Comparison of ENCODE assay signal across 21 cellular contexts in genomic region chr11:68704887-68705286, GRCh38. TPM values are rescaled to one million over a fixed set of nuclear protein-coding genes. Genes with fewer than 3 reads are reported as not detected.
DNase-seq lines count a peak whose midpoint lies in the region; ATAC-seq and TF ChIP-seq lines count a peak whose summit lies in the region.
"Had no signal": no experiment of that assay in that cellular context is flagged by ENCODE, and none has a peak within 500 bp of the region (broad histone marks: within the 10 kb centered on the region; RNA-seq: fewer than 3 reads in every experiment).

No MANE protein-coding gene starts in this region.

- POLR2A ChIA-PET in AG04450 (lab: Yijun Ruan, JAX): no interaction called here
- POLR2A ChIA-PET in HEK293 (lab: Yijun Ruan, JAX): no interaction called here

- intact Hi-C loops in ascending aorta (cut with DNase I): no loop called here

- no peaks in the 10 kb centered on the region for H3K36me3 ChIP-seq in HEK293 (ENCODE audit: control insufficient read depth in 2 of 2, insufficient read depth in 1 of 2, low read length in 2 of 2)
- no peaks in the 10 kb centered on the region for H3K36me3 ChIP-seq in ascending aorta
- H3K36me3 ChIP-seq: BLaER1 treated with 17β-estradiol and CSF1 and Interleukin-3, amounts not matched to agents 10 nM and 100 nM; pancreas; sigmoid colon had no signal

- no peak for ATAC-seq in left lobe of liver
- ATAC-seq: activated T-cell treated with anti-CD3 and anti-CD28 coated beads, Interleukin-2, amount 50 U/mL, for 72 hours; pancreas; Right ventricle myocardium inferior had no signal

- H3K9me3 ChIP-seq in AG04450 (ENCODE audit: control insufficient read depth, insufficient read depth, low read length) (no peaks in the 10 kb centered on the region; the same call in 1 of the 2 replicates), HEK293 (ENCODE audit: control insufficient read depth, insufficient read depth, low read depth, low read length) (no peaks in the 10 kb centered on the region), ascending aorta (no peaks in the 10 kb centered on the region)
- H3K9me3 ChIP-seq: pancreas, sigmoid colon had no signal

- H3K4me1 ChIP-seq in HEK293 (ENCODE audit: control insufficient read depth, insufficient read depth, low read length) (no peaks in the 10 kb centered on the region), ascending aorta (no peaks in the 10 kb centered on the region)
- H3K4me1 ChIP-seq: pancreas had no signal

- TF ChIP-seq CTCF in AG04450 (IDR thresholded peaks at IDR 0.05; ENCODE audit: low read depth, low read length): no peak; the same call in 1 of the 2 replicates
- no peak for TF ChIP-seq CTCF in HEK293 (tag by site-specific recombination; IDR thresholded peaks at IDR 0.05)
- TF ChIP-seq CTCF in chondrocyte (IDR thresholded peaks at IDR 0.05): peak; percentile 24
- no peak for TF ChIP-seq CTCF in ascending aorta (IDR thresholded peaks at IDR 0.05)
- no peak for TF ChIP-seq CTCF in progenitor cell of endocrine pancreas (IDR thresholded peaks at IDR 0.05; ENCODE audit: unreplicated experiment)

- H3K4me1 Mint-ChIP-seq in chondrocyte (ENCODE audit: low read depth) (no peaks in the 10 kb centered on the region), progenitor cell of endocrine pancreas (ENCODE audit: low read depth) (no peaks in the 10 kb centered on the region)
- no peaks in the 10 kb centered on the region for H3K4me1 Mint-ChIP-seq in activated T-cell treated with anti-CD3 and anti-CD28 coated beads, Interleukin-2, amount 50 U/mL, for 24 hours (ENCODE audit: low read depth)

- H3K4me3 Mint-ChIP-seq in chondrocyte (ENCODE audit: unreplicated experiment) (no peak overlapping the region), progenitor cell of endocrine pancreas (ENCODE audit: low read depth) (no peak overlapping the region)
- H3K4me3 Mint-ChIP-seq in activated T-cell treated with anti-CD3 and anti-CD28 coated beads, Interleukin-2, amount 50 U/mL, for 24 hours: no peak overlapping the region
- H3K4me3 Mint-ChIP-seq: activated naive CD8-positive, alpha-beta T cell treated with anti-CD3 and anti-CD28 coated beads, Interleukin-2, amount 10 ng/mL, durations not matched to agents 7 days and 5 days; activated T-cell treated with anti-CD3 and anti-CD28 coated beads, Interleukin-2, amount 50 U/mL, for 72 hours had no signal

- no peaks in the 10 kb centered on the region for H3K9me3 Mint-ChIP-seq in chondrocyte (ENCODE audit: low read depth)
- no peaks in the 10 kb centered on the region for H3K9me3 Mint-ChIP-seq in activated T-cell treated with anti-CD3 and anti-CD28 coated beads, Interleukin-2, amount 50 U/mL, for 24 hours
- H3K9me3 Mint-ChIP-seq in progenitor cell of endocrine pancreas (ENCODE audit: low read depth): peaks cover 6% of the 10 kb centered on the region
- H3K9me3 Mint-ChIP-seq: activated naive CD8-positive, alpha-beta T cell treated with anti-CD3 and anti-CD28 coated beads, Interleukin-2, amount 10 ng/mL, durations not matched to agents 7 days and 5 days; activated T-cell treated with anti-CD3 and anti-CD28 coated beads, Interleukin-2, amount 50 U/mL, for 72 hours had no signal

- H3K4me3 ChIP-seq in AG04450 (ENCODE audit: low read depth, low read length) (peak overlapping the region; percentile 0), HEK293 (ENCODE audit: low read depth, low read length) (no peak overlapping the region), ascending aorta (no peak overlapping the region)
- H3K4me3 ChIP-seq: BLaER1 treated with 17β-estradiol and CSF1 and Interleukin-3, amounts not matched to agents 10 nM and 100 nM; pancreas; sigmoid colon had no signal

- DNase-seq in AG04450 (ENCODE audit: low read depth, low spot score) (no peak), chondrocyte (ENCODE audit: low spot score) (no peak), left kidney (ENCODE audit: low read depth, low spot score) (peak; percentile 52), ascending aorta (ENCODE audit: low spot score in 2 of 2) (no peak), progenitor cell of endocrine pancreas (ENCODE audit: low spot score, unreplicated experiment) (no peak), left lobe of liver (ENCODE audit: low spot score) (no peak)
- no peak for DNase-seq in activated T-cell treated with anti-CD3 and anti-CD28 coated beads, Interleukin-2, amount 50 U/mL, for 24 hours
- DNase-seq: activated CD4-positive, CD25-positive, alpha-beta regulatory T cell treated with anti-CD3 and anti-CD28 coated beads, Interleukin-2, amount 50 U/mL, for 72 hours; activated naive CD8-positive, alpha-beta T cell treated with anti-CD3 and anti-CD28 coated beads, Interleukin-2, amount 10 ng/mL, durations not matched to agents 7 days and 5 days; activated T-cell treated with anti-CD3 and anti-CD28 coated beads, Interleukin-2, amount 50 U/mL, for 72 hours; head of caudate nucleus; NCI-H187 treated with DMSO at 0.1 percent for 48 hours; NCI-H510A; pancreas; sigmoid colon; SW 1271 had no signal

- H3K27me3 ChIP-seq in AG04450 (ENCODE audit: control insufficient read depth, insufficient read depth, low read length): peaks cover 24% of the 10 kb centered on the region
- H3K27me3 ChIP-seq in ascending aorta: no peaks in the 10 kb centered on the region
- H3K27me3 ChIP-seq: pancreas had no signal

- H3K36me3 Mint-ChIP-seq in chondrocyte (ENCODE audit: low read depth): no peaks in the 10 kb centered on the region
- H3K36me3 Mint-ChIP-seq in activated T-cell treated with anti-CD3 and anti-CD28 coated beads, Interleukin-2, amount 50 U/mL, for 24 hours (ENCODE audit: low read depth): no peaks in the 10 kb centered on the region
- peaks cover 3% of the 10 kb centered on the region for H3K36me3 Mint-ChIP-seq in progenitor cell of endocrine pancreas (ENCODE audit: insufficient read depth)
- H3K36me3 Mint-ChIP-seq: activated naive CD8-positive, alpha-beta T cell treated with anti-CD3 and anti-CD28 coated beads, Interleukin-2, amount 10 ng/mL, durations not matched to agents 7 days and 5 days; brain had no signal

- H3K27ac ChIP-seq in AG04450 (ENCODE audit: low read depth, low read length): no peak overlapping the region
- no peak overlapping the region for H3K27ac ChIP-seq in HEK293 (ENCODE audit: extremely low read depth, low read depth, low read length)
- H3K27ac ChIP-seq in ascending aorta: no peak overlapping the region
- H3K27ac ChIP-seq: BLaER1 treated with 17β-estradiol and CSF1 and Interleukin-3, amounts not matched to agents 10 nM and 100 nM; pancreas; sigmoid colon had no signal

- H3K27me3 Mint-ChIP-seq in chondrocyte (ENCODE audit: low read depth) (peaks cover 43% of the 10 kb centered on the region), progenitor cell of endocrine pancreas (peaks cover 25% of the 10 kb centered on the region)
- no peaks in the 10 kb centered on the region for H3K27me3 Mint-ChIP-seq in activated T-cell treated with anti-CD3 and anti-CD28 coated beads, Interleukin-2, amount 50 U/mL, for 24 hours

- CTCF ChIA-PET in AG04450 (lab: Charles Lee) (no interaction called here), HEK293 (lab: Yijun Ruan, JAX) (no interaction called here)

- H3K27ac Mint-ChIP-seq in chondrocyte (ENCODE audit: unreplicated experiment) (no peak overlapping the region), progenitor cell of endocrine pancreas (no peak overlapping the region)
- no peak overlapping the region for H3K27ac Mint-ChIP-seq in activated T-cell treated with anti-CD3 and anti-CD28 coated beads, Interleukin-2, amount 50 U/mL, for 24 hours
- H3K27ac Mint-ChIP-seq: activated naive CD8-positive, alpha-beta T cell treated with anti-CD3 and anti-CD28 coated beads, Interleukin-2, amount 10 ng/mL, durations not matched to agents 7 days and 5 days; activated T-cell treated with anti-CD3 and anti-CD28 coated beads, Interleukin-2, amount 50 U/mL, for 72 hours; brain had no signal

TF ChIP-seq in HEK293, 187 proteins besides CTCF, POLR2A, EP300 and RAD21 (continues in another document):
- TF ChIP-seq GLIS1 (tag by site-specific recombination; IDR thresholded peaks at IDR 0.05): peak; percentile 64
- no peak for TF ChIP-seq ZNF280D (tag by site-specific recombination; IDR thresholded peaks at IDR 0.05)
- TF ChIP-seq ZNF530 (tag by site-specific recombination; IDR thresholded peaks at IDR 0.05; ENCODE audit: low read depth): no peak
- no peak for TF ChIP-seq FEZF1 (tag by site-specific recombination; IDR thresholded peaks at IDR 0.05)
- no peak for TF ChIP-seq ZNF843 (tag by site-specific recombination; IDR thresholded peaks at IDR 0.05)
- TF ChIP-seq ZNF768 (tag by site-specific recombination; IDR thresholded peaks at IDR 0.05): no peak
- TF ChIP-seq ZNF549 (tag by site-specific recombination; IDR thresholded peaks at IDR 0.05): no peak
- TF ChIP-seq ZNF341 (tag by site-specific recombination; IDR thresholded peaks at IDR 0.05; ENCODE audit: low read depth): peak; percentile 78

RNA-seq across cellular contexts. Expression of gene GAL, which starts 20.5 kb away (rescaled TPM):
- 1.8 and 1.9 TPM in 2 replicates for polyA plus RNA-seq in AG04450 (2011; rRNA removed)
- polyA minus RNA-seq in AG04450 (2011; rRNA and poly(A)+ RNA removed): 1.6 and 2.5 TPM in 2 replicates
- total RNA-seq in chondrocyte (0.74 to 1.9 TPM (median 0.90 TPM) in 3 replicates), ascending aorta (not detected), progenitor cell of endocrine pancreas (1.5 and 2.2 TPM in 2 replicates), left lobe of liver (0.23 TPM)
- total RNA-seq: activated naive CD8-positive, alpha-beta T cell treated with anti-CD3 and anti-CD28 coated beads, Interleukin-2, amount 10 ng/mL, durations not matched to agents 7 days and 5 days; G401; Right ventricle myocardium inferior had no signal

RNA-seq across cellular contexts. Expression of gene TESMIN, which starts 46.4 kb away (rescaled TPM):
- 0.79 TPM in 2 replicates for polyA plus RNA-seq in AG04450 (2011; rRNA removed)
- polyA minus RNA-seq in AG04450 (2011; rRNA and poly(A)+ RNA removed): 0.41 and 0.43 TPM in 2 replicates
- total RNA-seq in chondrocyte (0.33 to 0.37 TPM in 2 of 3 replicates, not detected in the other), ascending aorta (not detected), progenitor cell of endocrine pancreas (24.2 and 26.6 TPM in 2 replicates), left lobe of liver (0.70 TPM)
- total RNA-seq: sigmoid colon had no signal

Comparison
In these comparisons a context has a peak if more than half of its experiments do, and no peak if none do; other contexts are left out.
1. RNA of gene TESMIN, which starts 46.4 kb away (total RNA-seq): 24.2 to 26.6 TPM in progenitor cell of endocrine pancreas; 0.70 TPM in left lobe of liver (single experiment), 0.33 to 0.37 TPM in chondrocyte and not detected in ascending aorta (single experiment); every median in the first group is over 10 times any median in the second.